16 cellular contexts compared by ENCODE assay signal in genomic region chr17:80747469-80747868, GRCh38.
"Had no signal": no experiment of that assay in that cellular context is flagged by ENCODE, and none has a peak within 500 bp of the region (broad histone marks: within the 10 kb centered on the region; RNA-seq: fewer than 3 reads in every experiment).

No MANE protein-coding gene starts in this region.

- H3K9me3 ChIP-seq: colonic mucosa, ovary, SK-N-SH, upper lobe of left lung had no signal

- H3K4me3 ChIP-seq: colonic mucosa, hepatocyte, ovary, skin epidermis, upper lobe of left lung had no signal

- H3K27me3 Mint-ChIP-seq: activated CD4-positive, alpha-beta memory T cell treated with anti-CD3 and anti-CD28 coated beads, Interleukin-2, amount 10 ng/mL, durations not matched to agents 7 days and 5 days; T-helper 17 cell had no signal

- H3K36me3 ChIP-seq: colonic mucosa, ovary, upper lobe of left lung had no signal

- H3K4me3 Mint-ChIP-seq: activated CD4-positive, alpha-beta memory T cell treated with anti-CD3 and anti-CD28 coated beads, Interleukin-2, amount 10 ng/mL, durations not matched to agents 7 days and 5 days; neural crest cell; T-helper 17 cell had no signal

- H3K27ac ChIP-seq: colonic mucosa, hepatocyte, ovary, skin epidermis, upper lobe of left lung had no signal

- H3K9me3 Mint-ChIP-seq: neural crest cell had no signal

- H3K27ac Mint-ChIP-seq: activated CD4-positive, alpha-beta memory T cell treated with anti-CD3 and anti-CD28 coated beads, Interleukin-2, amount 10 ng/mL, durations not matched to agents 7 days and 5 days; T-helper 17 cell had no signal

- DNase-seq: activated CD4-positive, alpha-beta memory T cell treated with anti-CD3 and anti-CD28 coated beads, Interleukin-2, amount 10 ng/mL, durations not matched to agents 7 days and 5 days; activated CD4-positive, CD25-positive, alpha-beta regulatory T cell; activated effector memory CD4-positive, alpha-beta T cell treated with Interleukin-2 at 50 U/mL for 16 hours; colonic mucosa; effector CD8-positive, alpha-beta T cell; mesendoderm; ovary; retina; SK-N-SH; stimulated activated CD4-positive, alpha-beta T cell treated with anti-CD3 and anti-CD28 coated beads, Interleukin-4, amount 100 ng/mL, for 4 hours; T-helper 17 cell; upper lobe of left lung had no signal

- ATAC-seq: Right ventricle myocardium inferior, T-helper 17 cell had no signal

- H3K4me1 ChIP-seq: colonic mucosa had no signal

- H3K27me3 ChIP-seq: colonic mucosa, hepatocyte, ovary, upper lobe of left lung had no signal
